25 cellular contexts compared by ENCODE assay signal in genomic region chr15:48292458-48292857, GRCh38. TPM values are rescaled to one million over a fixed set of nuclear protein-coding genes. Genes with fewer than 3 reads are reported as not detected.
A peak's percentile ranks its signal among the peaks of the same experiment; 100 is the strongest.
DNase-seq lines count a peak whose midpoint lies in the region; ATAC-seq, FAIRE-seq and TF ChIP-seq lines count a peak whose summit lies in the region.
"Had no signal": no experiment of that assay in that cellular context is flagged by ENCODE, and none has a peak within 500 bp of the region (broad histone marks: within the 10 kb centered on the region; RNA-seq: fewer than 3 reads in every experiment).

No MANE protein-coding gene starts in this region.

- no peak for TF ChIP-seq EP300 in H1 (IDR thresholded peaks at IDR 0.05; ENCODE audit: borderline replicate concordance in 1 of 2, low read depth in 2 of 2, low read length in 2 of 2)

- WGBS in H1 (ENCODE audit: extremely low coverage in 1 of 2, insufficient coverage in 1 of 2, insufficient read length in 1 of 2, insufficient replicate concordance in 2 of 2, low coverage in 1 of 2, low lambda C conversion rate in 2 of 2, missing lambda C conversion rate in 1 of 2), 2 experiments = 78% methylated on average over 4 of the region's 4 CpGs; no CpG with 5 or more reads in 1 of the 2 experiments

- H2AK5ac ChIP-seq in H1 (ENCODE audit: low read depth, low read length) = no peak overlapping the region

- H3K4me3 ChIP-seq in H1 (ENCODE audit: extremely low read depth in 1 of 4, insufficient read depth in 2 of 4, low read depth in 3 of 4, low read length in 4 of 4) (no peak overlapping the region), upper lobe of right lung (no peak overlapping the region)
- H3K4me3 ChIP-seq: BLaER1 treated with 17β-estradiol and CSF1 and Interleukin-3, amounts not matched to agents 10 nM and 100 nM; PC-9; SJCRH30 had no signal

- TF ChIP-seq CTCF in H1 (IDR thresholded peaks at IDR 0.05; ENCODE audit: control extremely low read depth in 1 of 3, insufficient read depth in 1 of 3, low read depth in 1 of 3, low read length in 3 of 3) (no peak), upper lobe of right lung (IDR thresholded peaks at IDR 0.05) (no peak)

- H3K23me2 ChIP-seq in H1 (ENCODE audit: low read depth, low read length) = no peaks in the 10 kb centered on the region

- intact Hi-C loops in activated naive CD4-positive, alpha-beta T cell treated with anti-CD3 and anti-CD28 coated beads for 36 hours (cut with micrococcal nuclease) = no loop called here
- intact Hi-C loops in upper lobe of right lung (cut with DNase I) = no loop called here

- no peak overlapping the region for H2AFZ ChIP-seq in H1 (ENCODE audit: low read length)
- H2AFZ ChIP-seq: PC-9 had no signal

- no peak overlapping the region for H4K5ac ChIP-seq in H1 (ENCODE audit: insufficient read length, low read depth, low read length)

- no peak overlapping the region for H3K56ac ChIP-seq in H1 (replicated peaks; ENCODE audit: insufficient read length, low read depth, low read length)

- H3K4me2 ChIP-seq in H1 (ENCODE audit: insufficient read depth in 1 of 2, low read depth in 2 of 2, low read length in 2 of 2) = no peak overlapping the region
- H3K4me2 ChIP-seq: BLaER1 treated with 17β-estradiol and CSF1 and Interleukin-3, amounts not matched to agents 10 nM and 100 nM; PC-9 had no signal

- FAIRE-seq in H1 (lab: Jason Lieb, UNC) = no peak
- FAIRE-seq: D721Med, HepG2 had no signal

- no peak overlapping the region for H2BK12ac ChIP-seq in H1 (ENCODE audit: low read depth, low read length)

- no peaks in the 10 kb centered on the region for H3K9me3 Mint-ChIP-seq in activated naive CD4-positive, alpha-beta T cell treated with anti-CD3 and anti-CD28 coated beads for 36 hours
- H3K9me3 Mint-ChIP-seq in stimulated activated naive B cell treated with anti-CD40 and anti-IgM and Interleukin-4, amounts not matched to agents 10 μg/mL and 1 μg/mL and 100 μg/mL, for 72 hours = no peaks in the 10 kb centered on the region
- H3K9me3 Mint-ChIP-seq: CD4-positive, alpha-beta T cell; H9 had no signal

- no peaks in the 10 kb centered on the region for H3K36me3 Mint-ChIP-seq in activated naive CD4-positive, alpha-beta T cell treated with anti-CD3 and anti-CD28 coated beads for 36 hours (ENCODE audit: low read depth)
- H3K36me3 Mint-ChIP-seq in stimulated activated naive B cell treated with anti-CD40 and anti-IgM and Interleukin-4, amounts not matched to agents 10 μg/mL and 1 μg/mL and 100 μg/mL, for 72 hours = no peaks in the 10 kb centered on the region

- no peaks in the 10 kb centered on the region for H3K79me1 ChIP-seq in H1 (ENCODE audit: low read depth, low read length)

- H3K36me3 ChIP-seq in H1 (ENCODE audit: control insufficient read depth in 2 of 4, insufficient read depth in 4 of 4, low read length in 3 of 4) = no peaks in the 10 kb centered on the region
- H3K36me3 ChIP-seq in upper lobe of right lung = no peaks in the 10 kb centered on the region
- H3K36me3 ChIP-seq: BLaER1 treated with 17β-estradiol and CSF1 and Interleukin-3, amounts not matched to agents 10 nM and 100 nM; SJCRH30 had no signal

- H3K4me3 Mint-ChIP-seq in activated naive CD4-positive, alpha-beta T cell treated with anti-CD3 and anti-CD28 coated beads for 36 hours = no peak overlapping the region
- H3K4me3 Mint-ChIP-seq in stimulated activated naive B cell treated with anti-CD40 and anti-IgM and Interleukin-4, amounts not matched to agents 10 μg/mL and 1 μg/mL and 100 μg/mL, for 72 hours = no peak overlapping the region
- H3K4me3 Mint-ChIP-seq: CD4-positive, alpha-beta T cell; H9 had no signal

- H3K4me1 Mint-ChIP-seq in activated naive CD4-positive, alpha-beta T cell treated with anti-CD3 and anti-CD28 coated beads for 36 hours (ENCODE audit: low read depth) = no peaks in the 10 kb centered on the region
- peaks cover 3 to 12% of the 10 kb centered on the region in 2 donors for H3K4me1 Mint-ChIP-seq in stimulated activated naive B cell treated with anti-CD40 and anti-IgM and Interleukin-4, amounts not matched to agents 10 μg/mL and 1 μg/mL and 100 μg/mL, for 72 hours

- peak overlapping the region; percentile 23 for H3K4ac ChIP-seq in H1 (replicated peaks; ENCODE audit: insufficient read length, low read depth, low read length)

- no peak overlapping the region for H3K14ac ChIP-seq in H1 (ENCODE audit: insufficient read length)

- no peak for TF ChIP-seq RAD21 in H1 (IDR thresholded peaks at IDR 0.05 in 1 of 2, conservative IDR thresholded peaks at IDR 0.05 in 1 of 2; ENCODE audit: low read depth in 2 of 2, low read length in 2 of 2)

- H3K27ac ChIP-seq in H1 (ENCODE audit: low read depth, low read length) = no peak overlapping the region
- no peak overlapping the region for H3K27ac ChIP-seq in upper lobe of right lung
- H3K27ac ChIP-seq: BLaER1 treated with 17β-estradiol and CSF1 and Interleukin-3, amounts not matched to agents 10 nM and 100 nM; PC-9; SJCRH30 had no signal

- H3K27ac Mint-ChIP-seq in activated naive CD4-positive, alpha-beta T cell treated with anti-CD3 and anti-CD28 coated beads for 36 hours = no peak overlapping the region
- no peak overlapping the region for H3K27ac Mint-ChIP-seq in stimulated activated naive B cell treated with anti-CD40 and anti-IgM and Interleukin-4, amounts not matched to agents 10 μg/mL and 1 μg/mL and 100 μg/mL, for 72 hours
- H3K27ac Mint-ChIP-seq: CD4-positive, alpha-beta T cell had no signal

- H3K18ac ChIP-seq in H1 (ENCODE audit: extremely low read depth, low read length) = no peak overlapping the region

- ATAC-seq in HG02610 (IDR thresholded peaks at IDR 0.05; ENCODE audit: unreplicated experiment) (peak; percentile 83), upper lobe of right lung (no peak), HG02852 (IDR thresholded peaks at IDR 0.05; ENCODE audit: unreplicated experiment) (no peak)
- ATAC-seq in stimulated activated naive B cell treated with anti-CD40 and anti-IgM and Interleukin-4, amounts not matched to agents 10 μg/mL and 1 μg/mL and 100 μg/mL, for 72 hours (replicated peaks) = peak; percentile 61 to 87
- ATAC-seq: HepG2, Right ventricle myocardium inferior had no signal

- POLR2A ChIA-PET in H1 (lab: Charles Lee; ENCODE audit: partially characterized antibody) = interaction anchor here (0.9 kb wide), 1 partner anchor 8 kb away, joined by 3 read pairs; no protein-coding TSS in a partner anchor

- peak overlapping the region; percentile 13; the same call in 1 of the 2 replicates for H2BK20ac ChIP-seq in H1 (ENCODE audit: low read length)

- no peaks in the 10 kb centered on the region for H3K79me2 ChIP-seq in H1 (ENCODE audit: control insufficient read depth in 1 of 2, insufficient read depth in 2 of 2, low read length in 2 of 2)

- peak; percentile 4 for DNase-seq in activated naive CD4-positive, alpha-beta T cell treated with anti-CD3 and anti-CD28 coated beads for 36 hours
- DNase-seq in activated naive CD4-positive, alpha-beta T cell treated with Interleukin-2 at 50 U/mL for 16 hours = no peak
- no peak for DNase-seq in H1 (ENCODE audit: low read depth in 1 of 2, low spot score in 2 of 2)
- no peak for DNase-seq in stimulated activated naive B cell treated with anti-CD40 and anti-IgM and Interleukin-4, amounts not matched to agents 10 μg/mL and 1 μg/mL and 100 μg/mL, for 72 hours
- DNase-seq in NCI-H1092 treated with DMSO at 0.1 percent for 48 hours (lab: John Stamatoyannopoulos, UW) = no peak
- DNase-seq in upper lobe of right lung = no peak
- DNase-seq: AML-193; CD4-positive, alpha-beta T cell; DMS53; H9; Karpas-422; MV-4-11; NCI-H1417; NCI-H1694; NCI-H2081; NCI-H2227 treated with DMSO at 0.1 percent for 48 hours; NCI-H526 treated with DMSO at 0.1 percent for 48 hours; PC-9; SJCRH30 had no signal

- CTCF ChIA-PET in activated naive CD4-positive, alpha-beta T cell treated with anti-CD3 and anti-CD28 coated beads for 36 hours (lab: Charles Lee) = interaction anchor here (0.5 kb wide), 1 partner anchor 115 kb away, joined by 3 read pairs; no protein-coding TSS in a partner anchor
- CTCF ChIA-PET in H1 (lab: Charles Lee; ENCODE audit: partially characterized antibody) = interaction anchor here (0.6 to 1.5 kb wide), 9 partner anchors 8 to 761 kb away, joined by 3 to 5 read pairs (median 3); no protein-coding TSS in a partner anchor

- no peak overlapping the region for H2BK120ac ChIP-seq in H1 (replicated peaks; ENCODE audit: low read depth, low read length)

- no peaks in the 10 kb centered on the region for H4K20me1 ChIP-seq in H1 (replicated peaks in 1 of 2; ENCODE audit: control insufficient read depth in 1 of 2, insufficient read depth in 2 of 2, low read length in 2 of 2)
- H4K20me1 ChIP-seq: BLaER1 treated with 17β-estradiol and CSF1 and Interleukin-3, amounts not matched to agents 10 nM and 100 nM had no signal

- H2BK5ac ChIP-seq in H1 (ENCODE audit: low read depth, low read length) = no peak overlapping the region

- TF ChIP-seq POLR2A in H1 (IDR thresholded peaks at IDR 0.05; ENCODE audit: control extremely low read depth in 1 of 2, low read depth in 2 of 2, low read length in 2 of 2) = no peak

- H3K23ac ChIP-seq in H1 (ENCODE audit: insufficient read length) = no peak overlapping the region

- H3K27me3 ChIP-seq in H1 (replicated peaks in 1 of 4; ENCODE audit: control insufficient read depth in 3 of 4, extremely low read depth in 1 of 4, insufficient read depth in 3 of 4, low read length in 3 of 4) (no peaks in the 10 kb centered on the region), upper lobe of right lung (peaks cover 6% of the 10 kb centered on the region)
- H3K27me3 ChIP-seq: BLaER1 treated with 17β-estradiol and CSF1 and Interleukin-3, amounts not matched to agents 10 nM and 100 nM; SJCRH30 had no signal

- H3K27me3 Mint-ChIP-seq in activated naive CD4-positive, alpha-beta T cell treated with anti-CD3 and anti-CD28 coated beads for 36 hours (ENCODE audit: low read depth) = no peaks in the 10 kb centered on the region
- no peaks in the 10 kb centered on the region for H3K27me3 Mint-ChIP-seq in stimulated activated naive B cell treated with anti-CD40 and anti-IgM and Interleukin-4, amounts not matched to agents 10 μg/mL and 1 μg/mL and 100 μg/mL, for 72 hours
- H3K27me3 Mint-ChIP-seq: CD4-positive, alpha-beta T cell had no signal

- H3K9ac ChIP-seq in H1 (replicated peaks in 1 of 4; ENCODE audit: extremely low read depth in 1 of 4, low read depth in 3 of 4, low read length in 3 of 4) = no peak overlapping the region
- H3K9ac ChIP-seq: BLaER1 treated with 17β-estradiol and CSF1 and Interleukin-3, amounts not matched to agents 10 nM and 100 nM had no signal

- no peak overlapping the region for H2BK15ac ChIP-seq in H1 (ENCODE audit: low read length)

- H4K8ac ChIP-seq in H1 (ENCODE audit: extremely low read depth, insufficient read depth, low read length) = no peak overlapping the region

- no peak overlapping the region for H4K91ac ChIP-seq in H1 (replicated peaks; ENCODE audit: insufficient read length, low read length)

- no peaks in the 10 kb centered on the region for H3K9me3 ChIP-seq in H1 (ENCODE audit: insufficient read depth in 2 of 2, low read depth in 1 of 2, low read length in 1 of 2)
- H3K9me3 ChIP-seq in upper lobe of right lung = no peaks in the 10 kb centered on the region
- H3K9me3 ChIP-seq: BLaER1 treated with 17β-estradiol and CSF1 and Interleukin-3, amounts not matched to agents 10 nM and 100 nM; SJCRH30 had no signal

- peaks cover 2 to 8% (median 5%) of the 10 kb centered on the region in 4 experiments; a peak in 5 of 7 replicates for H3K4me1 ChIP-seq in H1 (replicated peaks in 1 of 4; ENCODE audit: control insufficient read depth in 3 of 4, insufficient read depth in 4 of 4, low read length in 3 of 4)
- no peaks in the 10 kb centered on the region for H3K4me1 ChIP-seq in upper lobe of right lung
- H3K4me1 ChIP-seq: BLaER1 treated with 17β-estradiol and CSF1 and Interleukin-3, amounts not matched to agents 10 nM and 100 nM; SJCRH30 had no signal

RNA-seq across cellular contexts. Expression of gene DUT, which starts 38.8 kb away (rescaled TPM):
- total RNA-seq in activated naive CD4-positive, alpha-beta T cell treated with anti-CD3 and anti-CD28 coated beads for 36 hours = 100 to 1,000 TPM; 605 to 628 TPM
- 246 and 259 TPM in 2 replicates for total RNA-seq in H1 (2021; fragmentation: NEBNext Ultra II Directional; extraction: Animal tissue kit (Norgen Biotek cat#: 25700))
- 71.4 and 71.5 TPM in 2 replicates for polyA plus RNA-seq in H1 (2011; rRNA removed)
- 89.6 TPM for polyA plus RNA-seq in H1 (2011; cell fraction: cytosol; rRNA removed)
- 89.8 TPM for polyA plus RNA-seq in H1 (2011; cell fraction: nucleus; rRNA removed)
- polyA plus RNA-seq in H1 (2012, experiment 1 of 2) = 156 to 208 TPM (median 166 TPM) in 4 replicates
- polyA plus RNA-seq in H1 (2012, experiment 2 of 2) = 110 TPM
- 256 TPM for polyA plus RNA-seq in H1 (2013, experiment 1 of 2)
- polyA plus RNA-seq in H1 (2013, experiment 2 of 2) = 255 TPM
- 7.7 and 11.8 TPM in 2 replicates for polyA minus RNA-seq in H1 (2011; rRNA and poly(A)+ RNA removed)
- 51.4 TPM for polyA minus RNA-seq in H1 (2011; cell fraction: cytosol; rRNA and poly(A)+ RNA removed)
- 26.7 TPM for polyA minus RNA-seq in H1 (2011; cell fraction: nucleus; rRNA and poly(A)+ RNA removed)
- 90.0 TPM for total RNA-seq in upper lobe of right lung

Comparison
In these comparisons a context has a peak if more than half of its experiments do, and no peak if none do; other contexts are left out.
1. ATAC-seq: peak in HG02610 (single experiment) and stimulated activated naive B cell treated with anti-CD40 and anti-IgM and Interleukin-4, amounts not matched to agents 10 μg/mL and 1 μg/mL and 100 μg/mL, for 72 hours (2 of 2); none in upper lobe of right lung (single experiment) and HG02852 (single experiment).